8 cellular contexts compared by ENCODE assay signal in the genomic region with DNA sequence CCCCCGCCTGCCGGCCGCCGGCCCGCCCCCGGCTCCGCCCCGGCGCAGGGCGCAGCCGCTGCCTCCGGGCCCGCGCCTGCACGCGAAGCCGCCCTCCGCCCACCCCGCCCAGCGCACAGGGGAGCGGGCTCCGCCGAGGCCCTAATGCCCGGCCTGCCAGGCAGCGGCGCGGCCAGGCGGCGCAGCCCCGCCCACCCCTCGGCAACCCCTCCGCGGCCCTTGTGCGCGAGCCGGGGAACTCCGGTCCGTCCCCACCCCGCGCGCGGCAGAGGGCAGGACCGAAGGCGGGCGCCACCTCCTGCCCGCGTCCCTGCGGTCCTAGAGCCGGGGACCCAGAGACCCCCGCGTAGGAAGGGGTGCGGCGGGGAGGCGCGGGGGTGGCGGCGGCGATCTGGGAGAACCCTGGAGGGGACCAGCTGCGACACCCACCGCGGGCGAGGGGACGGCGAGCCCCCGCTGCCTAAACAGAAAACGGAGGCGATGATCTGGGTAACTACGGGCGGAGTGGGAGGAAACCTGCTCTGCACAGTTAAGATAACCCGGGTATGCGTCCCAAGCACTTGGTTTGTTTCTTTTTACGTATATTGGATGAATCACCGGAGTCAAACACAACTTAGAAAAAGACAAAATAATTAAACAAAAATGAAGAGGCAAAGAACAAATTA. TPM values are rescaled to one million over a fixed set of nuclear protein-coding genes. Genes with fewer than 3 reads are reported as not detected.
DNase-seq lines count a peak whose midpoint lies in the region; ATAC-seq and TF ChIP-seq lines count a peak whose summit lies in the region.

No MANE protein-coding gene starts in this region.

- no TSS peak for BruUV-seq in A673 (replicated peaks; lab: Mats Ljungman, UMichigan)

- peaks cover 16% of the 10 kb centered on the region for H3F3A ChIP-seq in smooth muscle cell (ENCODE audit: low read depth)

- H3K4me3 ChIP-seq in A673 (ENCODE audit: low read depth, low read length, poor library complexity, severe bottlenecking), result peak overlapping the region; percentile 87
- H3K4me3 ChIP-seq in WERI-Rb-1 (ENCODE audit: low read depth, low read length), result peak overlapping the region; percentile 82
- peak overlapping the region; percentile 80 to 99 (median 85) for H3K4me3 ChIP-seq in breast epithelium
- peak overlapping the region; percentile 70 for H3K4me3 ChIP-seq in smooth muscle cell

- CTCF ChIA-PET in A673 (lab: Charles Lee), result no interaction called here

- peaks cover 31% of the 10 kb centered on the region for H4K20me1 ChIP-seq in smooth muscle cell (ENCODE audit: low read depth)

- peaks cover 32% of the 10 kb centered on the region for H3K79me2 ChIP-seq in smooth muscle cell (ENCODE audit: low read depth)

- peak overlapping the region; percentile 92 for H2AFZ ChIP-seq in smooth muscle cell (ENCODE audit: low read depth)

- under 1% methylated on average over 45 of the region's 73 CpGs for WGBS in smooth muscle cell (ENCODE audit: low lambda C conversion rate)

- peak overlapping the region; percentile 84 for H3K4me2 ChIP-seq in smooth muscle cell

- peak overlapping the region; percentile 93 for H3K9ac ChIP-seq in smooth muscle cell (ENCODE audit: low read depth)

- TF ChIP-seq POLR2A in breast epithelium (IDR thresholded peaks at IDR 0.05), result no peak

- H3K4me1 ChIP-seq in A673 (ENCODE audit: insufficient read depth, low read length, poor library complexity, severe bottlenecking) (peaks cover 21% of the 10 kb centered on the region), breast epithelium (peaks cover 0 to 14% of the 10 kb centered on the region in 2 donors), smooth muscle cell (ENCODE audit: low read depth) (peaks cover 19% of the 10 kb centered on the region)

- H3K27ac ChIP-seq in A673 (ENCODE audit: low read depth, low read length, poor library complexity, severe bottlenecking) (peak overlapping the region; percentile 75), WERI-Rb-1 (peak overlapping the region; percentile 80), breast epithelium (peak overlapping the region; percentile 94 to 98), smooth muscle cell (ENCODE audit: low read depth) (peak overlapping the region; percentile 90)

- ATAC-seq in GM18519 (IDR thresholded peaks at IDR 0.05; ENCODE audit: low FRiP score, unreplicated experiment) (peak; percentile 49), HG03039 (IDR thresholded peaks at IDR 0.05; ENCODE audit: unreplicated experiment) (peak; percentile 77)

- TF ChIP-seq CTCF in A673 (conservative IDR thresholded peaks at IDR 0.05; ENCODE audit: low read depth, low read length) (no peak), WERI-Rb-1 (IDR thresholded peaks at IDR 0.05; ENCODE audit: low read depth, low read length) (peak; percentile 30; the same call in 1 of the 2 replicates), breast epithelium (IDR thresholded peaks at IDR 0.05) (no peak), smooth muscle cell (IDR thresholded peaks at IDR 0.05; ENCODE audit: borderline replicate concordance, insufficient read depth, poor library complexity, severe bottlenecking) (no peak)

- DNase-seq in A673 (ENCODE audit: low spot score) (peak; percentile 94), NCI-H2171 treated with DMSO at 0.1 percent for 48 hours (lab: John Stamatoyannopoulos, UW) (peak; percentile 52), WERI-Rb-1 (peak; percentile 98), breast epithelium (ENCODE audit: low spot score in 2 of 2) (peak; percentile 85 to 87), iPS-NIHi7 (ENCODE audit: extremely low spot score) (peak; percentile 93), smooth muscle cell (lab: John Stamatoyannopoulos, UW; ENCODE audit: unreplicated experiment) (peak; percentile 80)

- no peaks in the 10 kb centered on the region for H3K27me3 ChIP-seq in A673 (replicated peaks; ENCODE audit: insufficient read depth, low read depth, low read length, poor library complexity)
- H3K27me3 ChIP-seq in WERI-Rb-1 (ENCODE audit: insufficient read depth, low read depth, severe bottlenecking), result no peaks in the 10 kb centered on the region
- no peaks in the 10 kb centered on the region for H3K27me3 ChIP-seq in breast epithelium
- no peaks in the 10 kb centered on the region for H3K27me3 ChIP-seq in smooth muscle cell (ENCODE audit: low read depth)

- no peaks in the 10 kb centered on the region for H3K9me3 ChIP-seq in A673 (ENCODE audit: low read depth, low read length, poor library complexity, severe bottlenecking)
- H3K9me3 ChIP-seq in WERI-Rb-1 (ENCODE audit: severe bottlenecking), result no peaks in the 10 kb centered on the region
- H3K9me3 ChIP-seq in breast epithelium, result no peaks in the 10 kb centered on the region
- no peaks in the 10 kb centered on the region for H3K9me3 ChIP-seq in smooth muscle cell (replicated peaks; ENCODE audit: low read depth)

- intact Hi-C loops in A673 (cut with micrococcal nuclease; ENCODE audit: unreplicated experiment) (loop anchor here (5.0 kb wide), 1 partner anchor 80 kb away; the partner anchor contains the start of gene RPL21), breast epithelium (cut with DNase I; ENCODE audit: low total_unique reads) (loop anchor here (10.0 kb wide), 1 partner anchor 103 kb away; the partner anchor contains the start of gene RASL11A)

- POLR2A ChIA-PET in A673 (lab: Charles Lee; ENCODE audit: low non-redundant PET), result no interaction called here

- H3K36me3 ChIP-seq in A673 (ENCODE audit: insufficient read depth, low read length, poor library complexity, severe bottlenecking) (no peaks in the 10 kb centered on the region), WERI-Rb-1 (no peaks in the 10 kb centered on the region; the same call in 1 of the 2 replicates), breast epithelium (no peaks in the 10 kb centered on the region), smooth muscle cell (ENCODE audit: low read depth) (no peaks in the 10 kb centered on the region)

RNA-seq across cellular contexts. Expression of gene USP12, which starts 0.4 kb away (rescaled TPM):
- 16.6 and 18.2 TPM in 2 replicates for total RNA-seq in A673 (2021)
- total RNA-seq in breast epithelium, result 10 to 100 TPM; 21.0 to 33.4 (median 21.0) TPM
- 19.9 and 22.3 TPM in 2 replicates for total RNA-seq in smooth muscle cell
- 11.3 and 16.4 TPM in 2 replicates for polyA plus RNA-seq in smooth muscle cell

Comparison
In these comparisons a context has a peak if more than half of its experiments do, and no peak if none do; other contexts are left out.
1. Peak in every context shown above with its lines: DNase-seq, ATAC-seq, H3K4me3 ChIP-seq and H3K27ac ChIP-seq.